Comparison of ENCODE assay signal across 8 cellular contexts in genomic region chr1:161044535-161044907, GRCh38. TPM values are rescaled to one million over a fixed set of nuclear protein-coding genes. Genes with fewer than 3 reads are reported as not detected.
A peak's percentile ranks its signal among the peaks of the same experiment; 100 is the strongest.
DNase-seq lines count a peak whose midpoint lies in the region; ATAC-seq and TF ChIP-seq lines count a peak whose summit lies in the region.

No MANE protein-coding gene starts in this region.

- peak overlapping the region; percentile 97 for H3K9ac ChIP-seq in Karpas-422 (ENCODE audit: low read length)

- H4K20me1 ChIP-seq in Karpas-422 (ENCODE audit: insufficient read depth, low read depth, low read length), result no peaks in the 10 kb centered on the region

- H3K4me1 ChIP-seq in BE2C, result no peaks in the 10 kb centered on the region
- H3K4me1 ChIP-seq in Karpas-422 (ENCODE audit: low read length), result peaks cover 46% of the 10 kb centered on the region

- no peak overlapping the region for H2AFZ ChIP-seq in Karpas-422 (ENCODE audit: low read length)

- peak overlapping the region; percentile 91 to 100 (median 96) for H3K4me3 Mint-ChIP-seq in naive thymus-derived CD8-positive, alpha-beta T cell

- peak; percentile 27 to 28 for ATAC-seq in naive thymus-derived CD8-positive, alpha-beta T cell

- H3K9me3 ChIP-seq in BE2C (no peaks in the 10 kb centered on the region; the same call in 1 of the 2 replicates), Karpas-422 (ENCODE audit: low read length) (no peaks in the 10 kb centered on the region)

- H3K79me2 ChIP-seq in Karpas-422 (ENCODE audit: low read length), result peaks cover 21% of the 10 kb centered on the region

- H3K4me3 ChIP-seq in BE2C (ENCODE audit: low read depth, low read length) (peak overlapping the region; percentile 81), Karpas-422 (ENCODE audit: low read length) (peak overlapping the region; percentile 85)

- no peaks in the 10 kb centered on the region for H3K9me2 ChIP-seq in Karpas-422 (replicated peaks; ENCODE audit: insufficient read depth, low read length)

- peak overlapping the region; percentile 97 to 100 (median 98) for H3K27ac Mint-ChIP-seq in naive thymus-derived CD8-positive, alpha-beta T cell

- peak overlapping the region; percentile 76 for H3K4me2 ChIP-seq in Karpas-422 (ENCODE audit: low read depth, low read length, poor library complexity, severe bottlenecking)

- H3K27me3 Mint-ChIP-seq in naive thymus-derived CD8-positive, alpha-beta T cell, result no peaks in the 10 kb centered on the region

- H3K27ac ChIP-seq in Karpas-422 (ENCODE audit: low read length), result peak overlapping the region; percentile 96

- DNase-seq in BE2C, result no peak
- no peak for DNase-seq in Karpas-422
- DNase-seq in dermis blood vessel endothelial cell, result peak; percentile 39
- DNase-seq in naive thymus-derived CD8-positive, alpha-beta T cell, result peak in 2 of 10 donors; percentile 43 to 67
- DNase-seq in stimulated activated CD8-positive, alpha-beta memory T cell treated with anti-CD3 and anti-CD28 coated beads, Interleukin-4, amount 100 ng/mL, for 48 hours, result no peak
- no peak for DNase-seq in NCI-H526 treated with DMSO at 0.1 percent for 48 hours (lab: John Stamatoyannopoulos, UW)
- DNase-seq in hippocampal formation (lab: John Stamatoyannopoulos, UW), result no peak
- DNase-seq in stimulated activated CD4-positive, alpha-beta T cell treated with anti-CD3 and anti-CD28 coated beads, Interleukin-15, amount 100 ng/mL, for 24 hours, result no peak

- H3K9me3 Mint-ChIP-seq in naive thymus-derived CD8-positive, alpha-beta T cell, result no peaks in the 10 kb centered on the region

- peaks cover 33% of the 10 kb centered on the region for H3K36me3 ChIP-seq in BE2C
- peaks cover 32% of the 10 kb centered on the region for H3K36me3 ChIP-seq in Karpas-422 (ENCODE audit: insufficient read depth, low read length)

- peaks cover 4 to 67% (median 21%) of the 10 kb centered on the region in 3 donors for H3K36me3 Mint-ChIP-seq in naive thymus-derived CD8-positive, alpha-beta T cell

- POLR2A ChIA-PET in naive thymus-derived CD8-positive, alpha-beta T cell (lab: Charles Lee), result interaction anchor here (2.3 to 15.7 kb wide), 7 partner anchors 24 to 88 kb away, joined by 7 to 429 read pairs (median 37); partner anchors contain the start of genes ARHGAP30, DEDD, F11R and KLHDC9

- TF ChIP-seq CTCF in BE2C (IDR thresholded peaks at IDR 0.05; ENCODE audit: low read depth, low read length), result no peak

- H3K4me1 Mint-ChIP-seq in naive thymus-derived CD8-positive, alpha-beta T cell, result peaks cover 36 to 79% (median 57%) of the 10 kb centered on the region in 4 donors

- H3K27me3 ChIP-seq in BE2C (no peaks in the 10 kb centered on the region), Karpas-422 (ENCODE audit: low read length) (no peaks in the 10 kb centered on the region)

RNA-seq across cellular contexts. Expression of gene USF1, which starts 1.3 kb away (rescaled TPM):
- polyA plus RNA-seq in BE2C (2012; ENCODE audit: insufficient read depth, insufficient read length, low read depth), result 83.8 TPM
- 61.2 and 111 TPM in 2 replicates for total RNA-seq in Karpas-422 (2014; rRNA removed; shearing (Covaris generic); ENCODE audit: low replicate concordance)
- total RNA-seq in dermis blood vessel endothelial cell, result 94.3 and 125 TPM in 2 replicates
- 100 to 1,000 TPM; 107 to 118 TPM for total RNA-seq in naive thymus-derived CD8-positive, alpha-beta T cell
- polyA plus RNA-seq in naive thymus-derived CD8-positive, alpha-beta T cell, result 10 to 100 TPM in 1 of 3 donors, 1 to 10 TPM in 2; 4.3 to 11.1 (median 7.4) TPM

RNA-seq across cellular contexts. Expression of gene TSTD1, which starts 5.8 kb away (rescaled TPM):
- not detected for polyA plus RNA-seq in BE2C (2012; ENCODE audit: insufficient read depth, insufficient read length, low read depth)
- total RNA-seq in Karpas-422 (2014; rRNA removed; shearing (Covaris generic); ENCODE audit: low replicate concordance), result 16.0 and 32.3 TPM in 2 replicates
- total RNA-seq in dermis blood vessel endothelial cell, result 1.4 and 6.8 TPM in 2 replicates
- total RNA-seq in naive thymus-derived CD8-positive, alpha-beta T cell, result 100 to 1,000 TPM; 100 to 108 TPM
- 100 to 1,000 TPM; 342 to 508 (median 412) TPM for polyA plus RNA-seq in naive thymus-derived CD8-positive, alpha-beta T cell

RNA-seq across cellular contexts. Expression of gene F11R, which starts 23.6 kb away (rescaled TPM):
- 0.54 TPM for polyA plus RNA-seq in BE2C (2012; ENCODE audit: insufficient read depth, insufficient read length, low read depth)
- 0.36 and 6.5 TPM in 2 replicates for total RNA-seq in Karpas-422 (2014; rRNA removed; shearing (Covaris generic); ENCODE audit: low replicate concordance)
- 304 and 318 TPM in 2 replicates for total RNA-seq in dermis blood vessel endothelial cell
- 10 to 100 TPM; 16.3 to 16.4 TPM for total RNA-seq in naive thymus-derived CD8-positive, alpha-beta T cell
- polyA plus RNA-seq in naive thymus-derived CD8-positive, alpha-beta T cell, result 1 to 10 TPM; 6.7 to 9.0 (median 8.1) TPM

RNA-seq across cellular contexts. Expression of gene ARHGAP30, which starts 25.2 kb away (rescaled TPM):
- 0.56 TPM for polyA plus RNA-seq in BE2C (2012; ENCODE audit: insufficient read depth, insufficient read length, low read depth)
- 36.5 and 59.6 TPM in 2 replicates for total RNA-seq in Karpas-422 (2014; rRNA removed; shearing (Covaris generic); ENCODE audit: low replicate concordance)
- total RNA-seq in dermis blood vessel endothelial cell, result not detected in 2 replicates
- total RNA-seq in naive thymus-derived CD8-positive, alpha-beta T cell, result 100 to 1,000 TPM; 220 to 233 TPM
- 100 to 1,000 TPM; 110 to 207 (median 136) TPM for polyA plus RNA-seq in naive thymus-derived CD8-positive, alpha-beta T cell

RNA-seq across cellular contexts. Expression of gene NECTIN4, which starts 44.8 kb away (rescaled TPM):
- 0.68 TPM for polyA plus RNA-seq in BE2C (2012; ENCODE audit: insufficient read depth, insufficient read length, low read depth)
- total RNA-seq in Karpas-422 (2014; rRNA removed; shearing (Covaris generic); ENCODE audit: low replicate concordance), result not detected in 2 replicates
- 0.17 and 0.28 TPM in 2 replicates for total RNA-seq in dermis blood vessel endothelial cell
- not detected for total RNA-seq in naive thymus-derived CD8-positive, alpha-beta T cell
- not detected for polyA plus RNA-seq in naive thymus-derived CD8-positive, alpha-beta T cell

Comparison
In these comparisons a context has a peak if more than half of its experiments do, and no peak if none do; other contexts are left out.
1. RNA of gene F11R, which starts 23.6 kb away (total RNA-seq): 304 to 318 TPM in dermis blood vessel endothelial cell; 16.3 to 16.4 TPM in naive thymus-derived CD8-positive, alpha-beta T cell and 0.36 to 6.5 TPM in Karpas-422; every median in the first group is over 10 times any median in the second.